In genomic region chr4:71930459-71930858, GRCh38 we compare ENCODE assay signal across 21 cellular contexts.
A peak's percentile ranks its signal among the peaks of the same experiment; 100 is the strongest.
DNase-seq lines count a peak whose midpoint lies in the region; ATAC-seq, FAIRE-seq and TF ChIP-seq lines count a peak whose summit lies in the region.
"Had no signal": no experiment of that assay in that cellular context is flagged by ENCODE, and none has a peak within 500 bp of the region (broad histone marks: within the 10 kb centered on the region; RNA-seq: fewer than 3 reads in every experiment).

No MANE protein-coding gene starts in this region.

- H3K27ac ChIP-seq in A549 = no peak overlapping the region
- no peak overlapping the region for H3K27ac ChIP-seq in IMR-90 (ENCODE audit: insufficient read depth, low read length)
- H3K27ac ChIP-seq in H1 (ENCODE audit: low read depth, low read length) = no peak overlapping the region
- H3K27ac ChIP-seq: BLaER1 treated with 17β-estradiol and CSF1 and Interleukin-3, amounts not matched to agents 10 nM and 100 nM; C4-2B had no signal

- TF ChIP-seq CTCF in A549 (IDR thresholded peaks at IDR 0.05) (no peak), IMR-90 (conservative IDR thresholded peaks at IDR 0.05; ENCODE audit: low read depth, low read length) (no peak), H1 (IDR thresholded peaks at IDR 0.05; ENCODE audit: control extremely low read depth in 1 of 3, insufficient read depth in 1 of 3, low read depth in 1 of 3, low read length in 3 of 3) (no peak)

- H4K5ac ChIP-seq in IMR-90 (ENCODE audit: low read depth, low read length) = no peak overlapping the region
- no peak overlapping the region for H4K5ac ChIP-seq in H1 (ENCODE audit: insufficient read length, low read depth, low read length)

- H4K91ac ChIP-seq in IMR-90 (ENCODE audit: insufficient read depth, low read depth, low read length) (no peak overlapping the region), H1 (replicated peaks; ENCODE audit: insufficient read length, low read length) (no peak overlapping the region)

- no peak overlapping the region for H3K9ac ChIP-seq in IMR-90 (ENCODE audit: low read depth, low read length)
- no peak overlapping the region for H3K9ac ChIP-seq in H1 (replicated peaks in 1 of 4; ENCODE audit: extremely low read depth in 1 of 4, low read depth in 3 of 4, low read length in 3 of 4)
- H3K9ac ChIP-seq: BLaER1 treated with 17β-estradiol and CSF1 and Interleukin-3, amounts not matched to agents 10 nM and 100 nM had no signal

- intact Hi-C loops in IMR-90 (cut with micrococcal nuclease) = no loop called here

- CTCF ChIA-PET in A549 (lab: Yijun Ruan, JAX) = no interaction called here
- CTCF ChIA-PET in IMR-90 (lab: Yijun Ruan, JAX) = no interaction called here
- CTCF ChIA-PET in H1 (lab: Charles Lee; ENCODE audit: partially characterized antibody) = no interaction called here

- no peaks in the 10 kb centered on the region for H3K23me2 ChIP-seq in H1 (ENCODE audit: low read depth, low read length)

- POLR2A ChIA-PET in A549 (lab: Yijun Ruan, JAX) (no interaction called here), IMR-90 (lab: Charles Lee; ENCODE audit: unreplicated experiment) (no interaction called here), H1 (lab: Charles Lee; ENCODE audit: partially characterized antibody) (no interaction called here)

- H3K4me2 ChIP-seq in A549 (no peak overlapping the region), IMR-90 (ENCODE audit: low read depth, low read length) (no peak overlapping the region), H1 (ENCODE audit: insufficient read depth in 1 of 2, low read depth in 2 of 2, low read length in 2 of 2) (no peak overlapping the region)
- H3K4me2 ChIP-seq: BLaER1 treated with 17β-estradiol and CSF1 and Interleukin-3, amounts not matched to agents 10 nM and 100 nM had no signal

- H3K79me1 ChIP-seq in IMR-90 (ENCODE audit: low read depth in 1 of 2, low read length in 2 of 2) (no peaks in the 10 kb centered on the region), H1 (ENCODE audit: low read depth, low read length) (no peaks in the 10 kb centered on the region)

- no peak overlapping the region for H2AK9ac ChIP-seq in IMR-90 (replicated peaks; ENCODE audit: low read depth, low read length, poor library complexity)

- dilution Hi-C loops in IMR-90 (cut with HindIII; ENCODE audit: low sequenced_read_pairs, unreplicated experiment) = no loop called here

- H3K4me1 ChIP-seq in A549 (no peaks in the 10 kb centered on the region), IMR-90 (ENCODE audit: control insufficient read depth, insufficient read depth, low read length) (no peaks in the 10 kb centered on the region), H1 (replicated peaks in 1 of 4; ENCODE audit: control insufficient read depth in 3 of 4, insufficient read depth in 4 of 4, low read length in 3 of 4) (no peaks in the 10 kb centered on the region)
- H3K4me1 ChIP-seq: BLaER1 treated with 17β-estradiol and CSF1 and Interleukin-3, amounts not matched to agents 10 nM and 100 nM; Caco-2 had no signal

- H4K20me1 ChIP-seq in IMR-90 (ENCODE audit: insufficient read depth, low read length) = no peaks in the 10 kb centered on the region
- no peaks in the 10 kb centered on the region for H4K20me1 ChIP-seq in H1 (replicated peaks in 1 of 2; ENCODE audit: control insufficient read depth in 1 of 2, insufficient read depth in 2 of 2, low read length in 2 of 2)
- H4K20me1 ChIP-seq: BLaER1 treated with 17β-estradiol and CSF1 and Interleukin-3, amounts not matched to agents 10 nM and 100 nM had no signal

- no peaks in the 10 kb centered on the region for H3K79me2 ChIP-seq in H1 (ENCODE audit: control insufficient read depth in 1 of 2, insufficient read depth in 2 of 2, low read length in 2 of 2)

- ATAC-seq in A549 = no peak
- no peak for ATAC-seq in IMR-90 (ENCODE audit: low read depth)
- no peak for ATAC-seq in HG02973 (IDR thresholded peaks at IDR 0.05; ENCODE audit: unreplicated experiment)
- ATAC-seq in GM18868 (IDR thresholded peaks at IDR 0.05; ENCODE audit: unreplicated experiment) = no peak
- ATAC-seq: CD8-positive, alpha-beta T cell had no signal

- H2BK12ac ChIP-seq in H1 (ENCODE audit: low read depth, low read length) = no peak overlapping the region

- H3K14ac ChIP-seq in IMR-90 (replicated peaks; ENCODE audit: low read depth, low read length) (no peak overlapping the region), H1 (ENCODE audit: insufficient read length) (no peak overlapping the region)

- no peak overlapping the region for H2BK20ac ChIP-seq in IMR-90 (ENCODE audit: low read depth, low read length)
- no peak overlapping the region for H2BK20ac ChIP-seq in H1 (ENCODE audit: low read length)

- no peak overlapping the region for H2BK15ac ChIP-seq in IMR-90 (ENCODE audit: low read depth, low read length)
- no peak overlapping the region for H2BK15ac ChIP-seq in H1 (ENCODE audit: low read length)

- H3K9me3 ChIP-seq in A549 = no peaks in the 10 kb centered on the region
- no peaks in the 10 kb centered on the region for H3K9me3 ChIP-seq in IMR-90 (ENCODE audit: control insufficient read depth, insufficient read depth, low read length)
- no peaks in the 10 kb centered on the region for H3K9me3 ChIP-seq in H1 (ENCODE audit: insufficient read depth in 2 of 2, low read depth in 1 of 2, low read length in 1 of 2)
- H3K9me3 ChIP-seq: BLaER1 treated with 17β-estradiol and CSF1 and Interleukin-3, amounts not matched to agents 10 nM and 100 nM; Caco-2 had no signal

- H3K27me3 ChIP-seq in IMR-90 (ENCODE audit: control insufficient read depth, insufficient read depth, low read length) = no peaks in the 10 kb centered on the region
- no peaks in the 10 kb centered on the region for H3K27me3 ChIP-seq in H1 (replicated peaks in 1 of 4; ENCODE audit: control insufficient read depth in 3 of 4, extremely low read depth in 1 of 4, insufficient read depth in 3 of 4, low read length in 3 of 4)
- H3K27me3 ChIP-seq: BLaER1 treated with 17β-estradiol and CSF1 and Interleukin-3, amounts not matched to agents 10 nM and 100 nM had no signal

- no peak overlapping the region for H3K56ac ChIP-seq in IMR-90 (ENCODE audit: extremely low read depth, insufficient read depth, low read length)
- H3K56ac ChIP-seq in H1 (replicated peaks; ENCODE audit: insufficient read length, low read depth, low read length) = no peak overlapping the region

- H2BK5ac ChIP-seq in IMR-90 (ENCODE audit: low read depth, low read length, poor library complexity, severe bottlenecking) = no peak overlapping the region
- no peak overlapping the region for H2BK5ac ChIP-seq in H1 (ENCODE audit: low read depth, low read length)

- H4K8ac ChIP-seq in IMR-90 (ENCODE audit: low read depth in 2 of 2, low read length in 2 of 2) (no peak overlapping the region), H1 (ENCODE audit: extremely low read depth, insufficient read depth, low read length) (no peak overlapping the region)

- H3K36me3 ChIP-seq in IMR-90 (ENCODE audit: control insufficient read depth, insufficient read depth, low read length) (no peaks in the 10 kb centered on the region), H1 (ENCODE audit: control insufficient read depth in 2 of 4, insufficient read depth in 4 of 4, low read length in 3 of 4) (no peaks in the 10 kb centered on the region)
- H3K36me3 ChIP-seq: BLaER1 treated with 17β-estradiol and CSF1 and Interleukin-3, amounts not matched to agents 10 nM and 100 nM had no signal

- no peak overlapping the region for H3K4ac ChIP-seq in IMR-90 (ENCODE audit: low read depth, low read length)
- no peak overlapping the region for H3K4ac ChIP-seq in H1 (replicated peaks; ENCODE audit: insufficient read length, low read depth, low read length)

- H3K18ac ChIP-seq in IMR-90 (ENCODE audit: low read depth, low read length) (no peak overlapping the region), H1 (ENCODE audit: extremely low read depth, low read length) (no peak overlapping the region)

- in situ Hi-C loops in IMR-90 (cut with MboI; ENCODE audit: low sequenced_read_pairs) = no loop called here

- H3K4me3 ChIP-seq in A549 (no peak overlapping the region), IMR-90 (ENCODE audit: insufficient read depth, low read depth, low read length) (no peak overlapping the region), H1 (ENCODE audit: extremely low read depth in 1 of 4, insufficient read depth in 2 of 4, low read depth in 3 of 4, low read length in 4 of 4) (no peak overlapping the region)
- H3K4me3 ChIP-seq: BLaER1 treated with 17β-estradiol and CSF1 and Interleukin-3, amounts not matched to agents 10 nM and 100 nM had no signal

- WGBS in A549 (ENCODE audit: missing lambda C conversion rate) = 6% methylated on average over 1 of the region's 1 CpG
- no CpG with 5 or more reads among the region's 1 CpG for WGBS in IMR-90 (ENCODE audit: extremely low coverage in 2 of 2, insufficient read length in 1 of 2), 2 experiments
- WGBS in H1 (ENCODE audit: extremely low coverage in 1 of 2, insufficient coverage in 1 of 2, insufficient read length in 1 of 2, insufficient replicate concordance in 2 of 2, low coverage in 1 of 2, low lambda C conversion rate in 2 of 2, missing lambda C conversion rate in 1 of 2), 2 experiments = 96% methylated on average over 1 of the region's 1 CpG; no CpG with 5 or more reads in 1 of the 2 experiments

- no peak for FAIRE-seq in A549 (lab: Jason Lieb, UNC)
- no peak for FAIRE-seq in H1 (lab: Jason Lieb, UNC)
- peak; percentile 35 for FAIRE-seq in urothelium cell line (lab: Jason Lieb, UNC)
- FAIRE-seq: A204.1, D721Med, G401.6, GM12891 had no signal

- H2BK120ac ChIP-seq in IMR-90 (ENCODE audit: low read depth, low read length) (no peak overlapping the region), H1 (replicated peaks; ENCODE audit: low read depth, low read length) (no peak overlapping the region)

- H2AFZ ChIP-seq in IMR-90 (replicated peaks; ENCODE audit: low read length, poor library complexity) (no peak overlapping the region), H1 (ENCODE audit: low read length) (no peak overlapping the region)

- no peak for DNase-seq in A549 (ENCODE audit: low read depth in 1 of 2, low spot score in 1 of 2)
- no peak for DNase-seq in IMR-90
- DNase-seq in H1 (ENCODE audit: low read depth in 1 of 2, low spot score in 2 of 2) = no peak
- no peak for DNase-seq in urothelium cell line (ENCODE audit: low spot score)
- DNase-seq in germinal center (ENCODE audit: low spot score) = no peak
- DNase-seq: 8988T; AML-193; Caco-2; Calu3; CD4-positive, alpha-beta T cell; CD8-positive, alpha-beta T cell; DMS79 treated with DMSO at 0.1 percent for 48 hours; GF-D8 had no signal

- TF ChIP-seq RAD21 in A549 (conservative IDR thresholded peaks at IDR 0.05 in 1 of 2, IDR thresholded peaks at IDR 0.05 in 1 of 2) = no peak
- no peak for TF ChIP-seq RAD21 in IMR-90 (IDR thresholded peaks at IDR 0.05; ENCODE audit: low read length)
- no peak for TF ChIP-seq RAD21 in H1 (IDR thresholded peaks at IDR 0.05 in 1 of 2, conservative IDR thresholded peaks at IDR 0.05 in 1 of 2; ENCODE audit: low read depth in 2 of 2, low read length in 2 of 2)

- no peak overlapping the region for H3K23ac ChIP-seq in IMR-90 (ENCODE audit: low read depth, low read length)
- H3K23ac ChIP-seq in H1 (ENCODE audit: insufficient read length) = no peak overlapping the region

- TF ChIP-seq POLR2A in A549 (IDR thresholded peaks at IDR 0.05; ENCODE audit: low read length) (no peak), IMR-90 (IDR thresholded peaks at IDR 0.05; ENCODE audit: low read depth, low read length) (no peak), H1 (IDR thresholded peaks at IDR 0.05; ENCODE audit: control extremely low read depth in 1 of 2, low read depth in 2 of 2, low read length in 2 of 2) (no peak)

- no peaks in the 10 kb centered on the region for H3K9me1 ChIP-seq in IMR-90 (ENCODE audit: insufficient read depth, low read length)

- H2AK5ac ChIP-seq in IMR-90 (ENCODE audit: low read depth, low read length) (no peak overlapping the region), H1 (ENCODE audit: low read depth, low read length) (no peak overlapping the region)

- no TSS peak for BruUV-seq in IMR-90 (replicated peaks; lab: Mats Ljungman, UMichigan)

- no peak for TF ChIP-seq EP300 in A549 (IDR thresholded peaks at IDR 0.05)
- no peak for TF ChIP-seq EP300 in H1 (IDR thresholded peaks at IDR 0.05; ENCODE audit: borderline replicate concordance in 1 of 2, low read depth in 2 of 2, low read length in 2 of 2)

Comparison
In these comparisons a context has a peak if more than half of its experiments do, and no peak if none do; other contexts are left out.
1. Of the 18 proteins assayed by ChIP-seq in both H1 and A549: peak only in H1: none; only in A549: none; in both: MAFK; in neither: 17.